In the genomic region with DNA sequence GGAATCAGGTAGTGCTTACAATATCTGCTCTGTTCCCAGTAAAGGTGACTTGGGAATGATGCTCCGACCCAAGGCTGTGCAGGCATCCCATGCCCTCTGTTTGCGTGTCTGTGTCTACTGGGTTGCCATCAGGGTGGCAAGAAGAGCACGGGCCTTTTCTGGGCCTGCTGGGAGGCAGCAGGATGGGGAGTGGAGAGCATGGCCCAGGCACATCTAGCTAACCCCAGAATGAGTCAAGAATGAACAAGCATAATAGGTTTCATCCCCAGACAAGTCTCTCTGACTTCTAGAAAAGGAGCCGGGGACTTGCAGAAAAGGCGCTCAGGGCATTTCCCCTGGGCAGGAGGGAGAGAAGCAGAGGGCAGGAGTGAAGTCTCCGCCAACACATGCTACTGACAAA, we compare ENCODE assay signal across 19 cellular contexts.
DNase-seq lines count a peak whose midpoint lies in the region; ATAC-seq and TF ChIP-seq lines count a peak whose summit lies in the region.
"Had no signal": no experiment of that assay in that cellular context is flagged by ENCODE, and none has a peak within 500 bp of the region (broad histone marks: within the 10 kb centered on the region; RNA-seq: fewer than 3 reads in every experiment).

No MANE protein-coding gene starts in this region.

- H3K4me3 ChIP-seq in BLaER1 (no peak overlapping the region), DND-41 (ENCODE audit: low read depth in 1 of 2, low read length in 2 of 2) (no peak overlapping the region), epithelial cell of esophagus (ENCODE audit: low read length) (no peak overlapping the region)
- H3K4me3 ChIP-seq: BLaER1 treated with 17β-estradiol and CSF1 and Interleukin-3, amounts not matched to agents 10 nM and 100 nM; GM12878 had no signal

- 0 out of 2 replicates have a peak overlapping the region, but pooled peaks have one; percentile 18 for H3K4me2 ChIP-seq in BLaER1
- no peak overlapping the region for H3K4me2 ChIP-seq in DND-41 (ENCODE audit: insufficient read depth, low read length)

- no peaks in the 10 kb centered on the region for H3K79me2 ChIP-seq in DND-41 (ENCODE audit: insufficient read depth, low read length)

- H3K4me1 Mint-ChIP-seq in endothelial cell (ENCODE audit: unreplicated experiment) = no peaks in the 10 kb centered on the region

- H3K27ac ChIP-seq in BLaER1 (peak overlapping the region; percentile 61), DND-41 (ENCODE audit: low read length) (peak overlapping the region; percentile 56)
- H3K27ac ChIP-seq: BLaER1 treated with 17β-estradiol and CSF1 and Interleukin-3, amounts not matched to agents 10 nM and 100 nM; C4-2B had no signal

- H2AFZ ChIP-seq in DND-41 (ENCODE audit: low read depth, low read length) = no peak overlapping the region

- H3K9me3 ChIP-seq in BLaER1 (no peaks in the 10 kb centered on the region), DND-41 (ENCODE audit: insufficient read depth, low read length, severe bottlenecking) (no peaks in the 10 kb centered on the region)
- H3K9me3 ChIP-seq: BE2C, Caco-2 had no signal

- H3K27me3 ChIP-seq in BLaER1 (no peaks in the 10 kb centered on the region), DND-41 (ENCODE audit: insufficient read depth, low read length, poor library complexity) (no peaks in the 10 kb centered on the region)
- H3K27me3 ChIP-seq: BE2C; BLaER1 treated with 17β-estradiol and CSF1 and Interleukin-3, amounts not matched to agents 10 nM and 100 nM had no signal

- H3K4me1 ChIP-seq in BLaER1 = peaks cover 49% of the 10 kb centered on the region
- H3K4me1 ChIP-seq in DND-41 (ENCODE audit: insufficient read depth, low read length) = peaks cover 44% of the 10 kb centered on the region
- H3K4me1 ChIP-seq: BE2C, Caco-2 had no signal

- H4K20me1 ChIP-seq in BLaER1 (no peaks in the 10 kb centered on the region), DND-41 (ENCODE audit: insufficient read depth, low read length) (no peaks in the 10 kb centered on the region)
- H4K20me1 ChIP-seq: BLaER1 treated with 17β-estradiol and CSF1 and Interleukin-3, amounts not matched to agents 10 nM and 100 nM had no signal

- no peaks in the 10 kb centered on the region for H3K36me3 Mint-ChIP-seq in endothelial cell (ENCODE audit: low read depth, unreplicated experiment)
- H3K36me3 Mint-ChIP-seq: CD8-positive, alpha-beta T cell had no signal

- no peak for ATAC-seq in DND-41 (ENCODE audit: insufficient read depth, low read depth)
- ATAC-seq: CD8-positive, alpha-beta T cell; GM12878 had no signal

- no peaks in the 10 kb centered on the region for H3K27me3 Mint-ChIP-seq in endothelial cell (ENCODE audit: unreplicated experiment)
- H3K27me3 Mint-ChIP-seq: CD4-positive, alpha-beta T cell had no signal

- no peak overlapping the region for H3K4me3 Mint-ChIP-seq in endothelial cell (ENCODE audit: unreplicated experiment)
- H3K4me3 Mint-ChIP-seq: CD4-positive, alpha-beta T cell; CD8-positive, alpha-beta T cell had no signal

- H3K36me3 ChIP-seq in BLaER1 (no peaks in the 10 kb centered on the region), DND-41 (ENCODE audit: insufficient read depth, low read length) (no peaks in the 10 kb centered on the region; the same call in 1 of the 2 replicates)
- H3K36me3 ChIP-seq: BE2C had no signal

- no peaks in the 10 kb centered on the region for H3K9me3 Mint-ChIP-seq in endothelial cell (ENCODE audit: unreplicated experiment)
- H3K9me3 Mint-ChIP-seq: CD4-positive, alpha-beta T cell had no signal

- H3K9ac ChIP-seq in BLaER1 = no peak overlapping the region
- H3K9ac ChIP-seq in DND-41 (ENCODE audit: low read depth, low read length) = no peak overlapping the region
- H3K9ac ChIP-seq: BLaER1 treated with 17β-estradiol and CSF1 and Interleukin-3, amounts not matched to agents 10 nM and 100 nM had no signal

- DNase-seq in DND-41 = no peak
- DNase-seq in epithelial cell of esophagus (ENCODE audit: low read depth) = peak; percentile 86
- no peak for DNase-seq in endothelial cell (ENCODE audit: low spot score)
- no peak for DNase-seq in activated CD8-positive, alpha-beta memory T cell treated with anti-CD3 and anti-CD28 coated beads, Interleukin-2, amount 50 U/mL, for 48 hours
- DNase-seq in NCI-H1092 treated with DMSO at 0.1 percent for 48 hours (lab: John Stamatoyannopoulos, UW) = no peak
- DNase-seq: 8988T; ACHN; BE2C; Caco-2; Calu3; CD4-positive, alpha-beta T cell; CD8-positive, alpha-beta T cell; DMS79 treated with DMSO at 0.1 percent for 48 hours; EL; GDM1 had no signal

- TF ChIP-seq CTCF in DND-41 (IDR thresholded peaks at IDR 0.05; ENCODE audit: borderline replicate concordance, extremely low read depth, low read length, poor library complexity, severe bottlenecking) = no peak
- TF ChIP-seq CTCF in epithelial cell of esophagus (IDR thresholded peaks at IDR 0.05; ENCODE audit: insufficient read depth, low read depth, low read length, missing control alignments) = no peak
- no peak for TF ChIP-seq CTCF in endothelial cell (IDR thresholded peaks at IDR 0.05; ENCODE audit: unreplicated experiment)

- H3K27ac Mint-ChIP-seq in endothelial cell (ENCODE audit: unreplicated experiment) = no peak overlapping the region
- H3K27ac Mint-ChIP-seq: CD4-positive, alpha-beta T cell; CD8-positive, alpha-beta T cell had no signal
